ENCODE assay signal across 1 cellular context in the genomic region with DNA sequence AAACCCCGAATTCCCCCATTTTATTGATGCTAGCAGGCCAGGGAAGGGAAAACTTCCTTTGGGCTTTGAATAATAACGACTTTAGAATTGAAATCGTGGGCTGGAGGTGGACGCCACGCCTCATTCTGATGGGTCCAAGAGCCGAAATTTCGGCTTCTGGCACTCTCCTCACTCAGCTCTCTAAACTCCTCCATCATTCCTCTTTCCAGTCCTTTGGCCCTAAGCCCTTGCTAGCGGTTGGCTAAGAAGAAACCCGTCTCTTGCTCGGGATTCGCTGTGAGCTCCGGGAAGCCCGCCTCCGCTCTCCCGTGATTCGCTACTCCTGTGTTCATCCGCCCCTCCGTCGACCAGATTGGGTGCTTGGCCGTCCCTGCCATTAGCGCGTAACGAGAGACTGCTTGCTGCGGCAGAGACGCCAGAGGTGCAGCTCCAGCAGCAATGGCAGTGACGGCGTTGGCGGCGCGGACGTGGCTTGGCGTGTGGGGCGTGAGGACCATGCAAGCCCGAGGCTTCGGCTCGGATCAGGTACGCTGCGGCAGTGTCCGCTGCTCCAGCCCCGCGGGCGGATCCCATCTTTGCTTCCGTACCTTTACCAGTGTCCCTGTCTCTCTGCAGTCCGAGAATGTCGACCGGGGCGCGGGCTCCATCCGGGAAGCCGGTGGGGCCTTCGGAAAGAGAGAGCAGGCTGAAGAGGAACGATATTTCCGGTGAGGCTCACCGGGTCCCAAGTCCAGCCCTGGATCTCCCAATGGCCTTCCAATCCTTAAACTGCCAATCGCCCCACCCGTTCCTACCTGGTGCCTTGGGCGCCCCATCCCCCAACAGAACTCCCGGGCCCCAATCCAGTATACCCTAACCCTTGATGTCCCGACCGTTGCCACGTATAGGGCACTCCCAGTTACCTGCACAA.
TF ChIP-seq lines count a peak whose summit lies in the region.

A gene (plus strand): TSS at position 379 of the 910 bp plus-strand sequence. CDS start 60 bp downstream, at position 439.

TF ChIP-seq in K562, 482 proteins besides CTCF, POLR2A, EP300 and RAD21 (continued from another document and continues in another):
- TF ChIP-seq, protein P1, sequence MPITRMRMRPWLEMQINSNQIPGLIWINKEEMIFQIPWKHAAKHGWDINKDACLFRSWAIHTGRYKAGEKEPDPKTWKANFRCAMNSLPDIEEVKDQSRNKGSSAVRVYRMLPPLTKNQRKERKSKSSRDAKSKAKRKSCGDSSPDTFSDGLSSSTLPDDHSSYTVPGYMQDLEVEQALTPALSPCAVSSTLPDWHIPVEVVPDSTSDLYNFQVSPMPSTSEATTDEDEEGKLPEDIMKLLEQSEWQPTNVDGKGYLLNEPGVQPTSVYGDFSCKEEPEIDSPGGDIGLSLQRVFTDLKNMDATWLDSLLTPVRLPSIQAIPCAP (CRISPR knock-in tag; IDR thresholded peaks at IDR 0.05; ENCODE audit: borderline replicate concordance): no peak
- TF ChIP-seq CHCHD3 (CRISPR knock-in tag; IDR thresholded peaks at IDR 0.05): no peak
- no peak for TF ChIP-seq ZNF174 (CRISPR knock-in tag; IDR thresholded peaks at IDR 0.05)
- TF ChIP-seq KLF13 (tag; IDR thresholded peaks at IDR 0.05; ENCODE audit: borderline replicate concordance, low read depth): no peak
- no peak for TF ChIP-seq DDX20 (tag; IDR thresholded peaks at IDR 0.05; ENCODE audit: low read depth)
- peak in 1 of 2 experiments; percentile 81; a peak in 1 of 4 replicates for TF ChIP-seq HDAC1 (IDR thresholded peaks at IDR 0.05)
- TF ChIP-seq KHSRP (IDR thresholded peaks at IDR 0.05): 0 out of 2 replicates have a peak, but pooled peaks have one; percentile 29
- TF ChIP-seq ZC3H8 (IDR thresholded peaks at IDR 0.05): no peak
- peak; percentile 98 for TF ChIP-seq SUPT5H (IDR thresholded peaks at IDR 0.05)
- no peak for TF ChIP-seq SREBF1 (IDR thresholded peaks at IDR 0.05; ENCODE audit: borderline replicate concordance, low read depth, low read length)
- 0 out of 2 replicates have a peak, but pooled peaks have one; percentile 40 for TF ChIP-seq DNMT1 (IDR thresholded peaks at IDR 0.05)
- TF ChIP-seq KAT2B (IDR thresholded peaks at IDR 0.05; ENCODE audit: low read depth, low read length): no peak
- TF ChIP-seq, protein P2, sequence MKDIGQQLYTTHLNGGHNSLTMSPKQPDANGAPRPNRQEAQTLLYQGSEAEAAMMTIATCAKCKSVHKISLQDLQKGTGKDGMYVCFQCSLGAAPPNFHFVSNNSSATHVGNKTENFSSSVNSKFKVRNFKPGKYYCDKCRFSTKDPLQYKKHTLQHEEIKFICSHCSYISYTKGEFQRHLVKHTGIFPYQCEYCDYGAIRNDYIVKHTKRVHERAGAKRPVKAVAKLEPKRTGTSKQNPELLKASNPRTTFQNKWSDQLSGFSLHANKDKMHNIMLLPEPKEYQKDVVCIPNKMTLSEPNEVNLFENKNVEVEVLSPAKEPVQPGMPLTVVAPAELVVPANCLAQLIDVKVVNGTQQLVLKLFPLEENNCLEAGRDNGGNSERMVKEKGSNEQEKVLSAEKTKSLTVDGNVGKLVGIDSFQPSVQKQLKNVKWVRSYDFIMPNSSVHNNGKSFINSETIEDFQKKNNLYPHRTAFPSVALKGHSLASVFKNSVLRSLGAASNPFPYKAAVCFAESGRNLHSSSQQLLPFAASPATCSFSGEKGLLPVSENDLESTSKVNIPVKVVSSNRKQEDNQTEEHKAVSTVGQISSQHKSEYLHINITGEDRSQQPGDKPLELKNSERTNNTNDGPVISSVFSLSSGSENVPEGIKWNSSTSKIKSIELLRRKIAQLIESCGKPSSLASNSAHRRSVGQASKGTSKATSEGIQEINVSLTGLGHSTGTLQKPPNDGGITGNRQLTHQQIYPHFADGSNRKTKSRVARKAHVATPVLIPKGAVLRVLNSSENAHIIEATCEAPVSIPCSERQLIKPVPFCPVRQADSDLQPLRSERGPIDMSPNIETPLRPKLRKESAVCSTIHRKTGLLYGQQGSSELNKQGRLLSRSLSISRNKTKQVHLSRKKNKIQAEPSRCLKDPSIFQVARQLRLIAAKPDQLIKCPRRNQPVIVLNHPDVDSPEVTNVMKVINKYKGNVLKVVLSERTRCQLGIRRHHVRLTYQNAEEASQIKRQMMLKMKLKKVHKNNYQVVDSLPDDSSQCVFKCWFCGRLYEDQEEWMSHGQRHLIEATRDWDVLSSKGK (CRISPR knock-in tag; IDR thresholded peaks at IDR 0.05): no peak
- TF ChIP-seq, protein P3, sequence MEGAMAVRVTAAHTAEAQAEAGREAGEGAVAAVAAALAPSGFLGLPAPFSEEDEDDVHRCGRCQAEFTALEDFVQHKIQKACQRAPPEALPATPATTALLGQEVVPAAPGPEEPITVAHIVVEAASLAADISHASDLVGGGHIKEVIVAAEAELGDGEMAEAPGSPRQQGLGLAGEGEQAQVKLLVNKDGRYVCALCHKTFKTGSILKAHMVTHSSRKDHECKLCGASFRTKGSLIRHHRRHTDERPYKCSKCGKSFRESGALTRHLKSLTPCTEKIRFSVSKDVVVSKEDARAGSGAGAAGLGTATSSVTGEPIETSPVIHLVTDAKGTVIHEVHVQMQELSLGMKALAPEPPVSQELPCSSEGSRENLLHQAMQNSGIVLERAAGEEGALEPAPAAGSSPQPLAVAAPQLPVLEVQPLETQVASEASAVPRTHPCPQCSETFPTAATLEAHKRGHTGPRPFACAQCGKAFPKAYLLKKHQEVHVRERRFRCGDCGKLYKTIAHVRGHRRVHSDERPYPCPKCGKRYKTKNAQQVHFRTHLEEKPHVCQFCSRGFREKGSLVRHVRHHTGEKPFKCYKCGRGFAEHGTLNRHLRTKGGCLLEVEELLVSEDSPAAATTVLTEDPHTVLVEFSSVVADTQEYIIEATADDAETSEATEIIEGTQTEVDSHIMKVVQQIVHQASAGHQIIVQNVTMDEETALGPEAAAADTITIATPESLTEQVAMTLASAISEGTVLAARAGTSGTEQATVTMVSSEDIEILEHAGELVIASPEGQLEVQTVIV (CRISPR knock-in tag; IDR thresholded peaks at IDR 0.05; ENCODE audit: borderline replicate concordance): no peak
- TF ChIP-seq ZNF311 (CRISPR knock-in tag; IDR thresholded peaks at IDR 0.05): no peak
- TF ChIP-seq ASH1L (IDR thresholded peaks at IDR 0.05; ENCODE audit: borderline replicate concordance, low read depth, partially characterized antibody): peak; percentile 98
- no peak for TF ChIP-seq CBFA2T3 (IDR thresholded peaks at IDR 0.05)
- TF ChIP-seq KAT8 (IDR thresholded peaks at IDR 0.05; ENCODE audit: low read depth): no peak
- TF ChIP-seq SMAD4 (CRISPR knock-in tag; conservative IDR thresholded peaks at IDR 0.05): 0 out of 2 replicates have a peak, but pooled peaks have one; percentile 10
- no peak for TF ChIP-seq CBFA2T2 (conservative IDR thresholded peaks at IDR 0.05)
- TF ChIP-seq CBX2 (IDR thresholded peaks at IDR 0.05; ENCODE audit: insufficient read depth, low read length, poor library complexity, severe bottlenecking): no peak
- TF ChIP-seq NBN (IDR thresholded peaks at IDR 0.05; ENCODE audit: low read depth): peak; percentile 40; the same call in 1 of the 2 replicates
- no peak for TF ChIP-seq ZNF23 (CRISPR knock-in tag; IDR thresholded peaks at IDR 0.05)
- TF ChIP-seq RNF2 (IDR thresholded peaks at IDR 0.05): no peak; the same call in 1 of the 2 replicates
- TF ChIP-seq, protein P4, sequence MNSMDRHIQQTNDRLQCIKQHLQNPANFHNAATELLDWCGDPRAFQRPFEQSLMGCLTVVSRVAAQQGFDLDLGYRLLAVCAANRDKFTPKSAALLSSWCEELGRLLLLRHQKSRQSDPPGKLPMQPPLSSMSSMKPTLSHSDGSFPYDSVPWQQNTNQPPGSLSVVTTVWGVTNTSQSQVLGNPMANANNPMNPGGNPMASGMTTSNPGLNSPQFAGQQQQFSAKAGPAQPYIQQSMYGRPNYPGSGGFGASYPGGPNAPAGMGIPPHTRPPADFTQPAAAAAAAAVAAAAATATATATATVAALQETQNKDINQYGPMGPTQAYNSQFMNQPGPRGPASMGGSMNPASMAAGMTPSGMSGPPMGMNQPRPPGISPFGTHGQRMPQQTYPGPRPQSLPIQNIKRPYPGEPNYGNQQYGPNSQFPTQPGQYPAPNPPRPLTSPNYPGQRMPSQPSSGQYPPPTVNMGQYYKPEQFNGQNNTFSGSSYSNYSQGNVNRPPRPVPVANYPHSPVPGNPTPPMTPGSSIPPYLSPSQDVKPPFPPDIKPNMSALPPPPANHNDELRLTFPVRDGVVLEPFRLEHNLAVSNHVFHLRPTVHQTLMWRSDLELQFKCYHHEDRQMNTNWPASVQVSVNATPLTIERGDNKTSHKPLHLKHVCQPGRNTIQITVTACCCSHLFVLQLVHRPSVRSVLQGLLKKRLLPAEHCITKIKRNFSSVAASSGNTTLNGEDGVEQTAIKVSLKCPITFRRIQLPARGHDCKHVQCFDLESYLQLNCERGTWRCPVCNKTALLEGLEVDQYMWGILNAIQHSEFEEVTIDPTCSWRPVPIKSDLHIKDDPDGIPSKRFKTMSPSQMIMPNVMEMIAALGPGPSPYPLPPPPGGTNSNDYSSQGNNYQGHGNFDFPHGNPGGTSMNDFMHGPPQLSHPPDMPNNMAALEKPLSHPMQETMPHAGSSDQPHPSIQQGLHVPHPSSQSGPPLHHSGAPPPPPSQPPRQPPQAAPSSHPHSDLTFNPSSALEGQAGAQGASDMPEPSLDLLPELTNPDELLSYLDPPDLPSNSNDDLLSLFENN (IDR thresholded peaks at IDR 0.05; ENCODE audit: low read depth in 2 of 2, low read length in 2 of 2): no peak; a peak in 2 of 4 replicates
- peak; percentile 99 for TF ChIP-seq NFYB (IDR thresholded peaks at IDR 0.05; ENCODE audit: extremely low read depth, insufficient read length)
- TF ChIP-seq ZNF239 (CRISPR knock-in tag; IDR thresholded peaks at IDR 0.05): no peak
- TF ChIP-seq, protein P5, sequence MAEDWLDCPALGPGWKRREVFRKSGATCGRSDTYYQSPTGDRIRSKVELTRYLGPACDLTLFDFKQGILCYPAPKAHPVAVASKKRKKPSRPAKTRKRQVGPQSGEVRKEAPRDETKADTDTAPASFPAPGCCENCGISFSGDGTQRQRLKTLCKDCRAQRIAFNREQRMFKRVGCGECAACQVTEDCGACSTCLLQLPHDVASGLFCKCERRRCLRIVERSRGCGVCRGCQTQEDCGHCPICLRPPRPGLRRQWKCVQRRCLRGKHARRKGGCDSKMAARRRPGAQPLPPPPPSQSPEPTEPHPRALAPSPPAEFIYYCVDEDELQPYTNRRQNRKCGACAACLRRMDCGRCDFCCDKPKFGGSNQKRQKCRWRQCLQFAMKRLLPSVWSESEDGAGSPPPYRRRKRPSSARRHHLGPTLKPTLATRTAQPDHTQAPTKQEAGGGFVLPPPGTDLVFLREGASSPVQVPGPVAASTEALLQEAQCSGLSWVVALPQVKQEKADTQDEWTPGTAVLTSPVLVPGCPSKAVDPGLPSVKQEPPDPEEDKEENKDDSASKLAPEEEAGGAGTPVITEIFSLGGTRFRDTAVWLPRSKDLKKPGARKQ (CRISPR knock-in tag; IDR thresholded peaks at IDR 0.05): no peak
- no peak for TF ChIP-seq MCM7 (IDR thresholded peaks at IDR 0.05)
- TF ChIP-seq ZFP30 (CRISPR knock-in tag; IDR thresholded peaks at IDR 0.05; ENCODE audit: borderline replicate concordance): no peak
- TF ChIP-seq ZFX (CRISPR knock-in tag; IDR thresholded peaks at IDR 0.05): peak; percentile 87
- TF ChIP-seq POU5F1 (IDR thresholded peaks at IDR 0.05; ENCODE audit: borderline replicate concordance, low read depth, low read length, partially characterized antibody): no peak
- TF ChIP-seq U2AF2 (optimal IDR thresholded peaks at IDR 0.05; ENCODE audit: low read depth, low read length): no peak
- peak in 1 of 2 experiments; percentile 73; a peak in 1 of 4 replicates for TF ChIP-seq TEAD1 (CRISPR knock-in tag; IDR thresholded peaks at IDR 0.05)
- TF ChIP-seq, protein P6, sequence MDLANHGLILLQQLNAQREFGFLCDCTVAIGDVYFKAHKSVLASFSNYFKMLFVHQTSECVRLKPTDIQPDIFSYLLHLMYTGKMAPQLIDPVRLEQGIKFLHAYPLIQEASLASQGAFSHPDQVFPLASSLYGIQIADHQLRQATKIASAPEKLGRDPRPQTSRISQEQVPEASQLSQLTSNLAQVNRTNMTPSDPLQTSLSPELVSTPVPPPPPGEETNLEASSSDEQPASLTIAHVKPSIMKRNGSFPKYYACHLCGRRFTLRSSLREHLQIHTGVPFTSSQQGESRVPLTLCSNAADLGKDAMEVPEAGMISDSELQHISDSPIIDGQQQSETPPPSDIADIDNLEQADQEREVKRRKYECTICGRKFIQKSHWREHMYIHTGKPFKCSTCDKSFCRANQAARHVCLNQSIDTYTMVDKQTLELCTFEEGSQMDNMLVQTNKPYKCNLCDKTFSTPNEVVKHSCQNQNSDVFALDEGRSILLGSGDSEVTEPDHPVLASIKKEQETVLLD (IDR thresholded peaks at IDR 0.05): no peak
- no peak; the same call in 1 of the 2 replicates for TF ChIP-seq MAFK (IDR thresholded peaks at IDR 0.05; ENCODE audit: low read length)
- no peak for TF ChIP-seq HMG20B (CRISPR knock-in tag; IDR thresholded peaks at IDR 0.05)
- TF ChIP-seq, protein P7, sequence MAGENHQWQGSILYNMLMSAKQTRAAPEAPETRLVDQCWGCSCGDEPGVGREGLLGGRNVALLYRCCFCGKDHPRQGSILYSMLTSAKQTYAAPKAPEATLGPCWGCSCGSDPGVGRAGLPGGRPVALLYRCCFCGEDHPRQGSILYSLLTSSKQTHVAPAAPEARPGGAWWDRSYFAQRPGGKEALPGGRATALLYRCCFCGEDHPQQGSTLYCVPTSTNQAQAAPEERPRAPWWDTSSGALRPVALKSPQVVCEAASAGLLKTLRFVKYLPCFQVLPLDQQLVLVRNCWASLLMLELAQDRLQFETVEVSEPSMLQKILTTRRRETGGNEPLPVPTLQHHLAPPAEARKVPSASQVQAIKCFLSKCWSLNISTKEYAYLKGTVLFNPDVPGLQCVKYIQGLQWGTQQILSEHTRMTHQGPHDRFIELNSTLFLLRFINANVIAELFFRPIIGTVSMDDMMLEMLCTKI (IDR thresholded peaks at IDR 0.05; ENCODE audit: partially characterized antibody): no peak
- peak; percentile 84; the same call in 1 of the 2 replicates for TF ChIP-seq POLR2AphosphoS2 (IDR thresholded peaks at IDR 0.05; ENCODE audit: low read length)
- 0 out of 3 replicates have a peak, but pooled peaks of 1 of the 2 experiments have one; percentile 30 for TF ChIP-seq CBX3 (IDR thresholded peaks at IDR 0.05; ENCODE audit: borderline replicate concordance in 1 of 2, low read length in 2 of 2)
- no peak for TF ChIP-seq NCOA2 (IDR thresholded peaks at IDR 0.05; ENCODE audit: partially characterized antibody in 2 of 2)
- no peak for TF ChIP-seq ZNF586 (CRISPR knock-in tag; conservative IDR thresholded peaks at IDR 0.05)
- TF ChIP-seq, protein P8, sequence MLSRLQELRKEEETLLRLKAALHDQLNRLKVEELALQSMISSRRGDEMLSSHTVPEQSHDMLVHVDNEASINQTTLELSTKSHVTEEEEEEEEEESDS (CRISPR knock-in tag; IDR thresholded peaks at IDR 0.05): no peak
- TF ChIP-seq, protein P9, sequence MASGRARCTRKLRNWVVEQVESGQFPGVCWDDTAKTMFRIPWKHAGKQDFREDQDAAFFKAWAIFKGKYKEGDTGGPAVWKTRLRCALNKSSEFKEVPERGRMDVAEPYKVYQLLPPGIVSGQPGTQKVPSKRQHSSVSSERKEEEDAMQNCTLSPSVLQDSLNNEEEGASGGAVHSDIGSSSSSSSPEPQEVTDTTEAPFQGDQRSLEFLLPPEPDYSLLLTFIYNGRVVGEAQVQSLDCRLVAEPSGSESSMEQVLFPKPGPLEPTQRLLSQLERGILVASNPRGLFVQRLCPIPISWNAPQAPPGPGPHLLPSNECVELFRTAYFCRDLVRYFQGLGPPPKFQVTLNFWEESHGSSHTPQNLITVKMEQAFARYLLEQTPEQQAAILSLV (tag; IDR thresholded peaks at IDR 0.05): no peak
- TF ChIP-seq PTBP1 (IDR thresholded peaks at IDR 0.05; ENCODE audit: low read depth, low read length): 0 out of 2 replicates have a peak, but pooled peaks have one; percentile 37
- TF ChIP-seq POLR2B (IDR thresholded peaks at IDR 0.05; ENCODE audit: low read depth, partially characterized antibody): peak; percentile 97
- peak; percentile 81 for TF ChIP-seq SAP30 (IDR thresholded peaks at IDR 0.05; ENCODE audit: borderline replicate concordance, insufficient read depth, low read depth, low read length, poor library complexity, severe bottlenecking)
